8 cellular contexts compared by ENCODE assay signal in genomic region chr1:30823969-30824735, GRCh38.
A peak's percentile ranks its signal among the peaks of the same experiment; 100 is the strongest.
DNase-seq lines count a peak whose midpoint lies in the region; ATAC-seq lines count a peak whose summit lies in the region.

No MANE protein-coding gene starts in this region.

- no peaks in the 10 kb centered on the region for H3K9me3 Mint-ChIP-seq in dendritic cell treated with granulocyte-macrophage colony-stimulating factor and Interleukin-4, amounts not matched to agents 40 ng/mL and 50 ng/mL, for 4 days

- intact Hi-C loops in dendritic cell treated with granulocyte-macrophage colony-stimulating factor and Interleukin-4, amounts not matched to agents 40 ng/mL and 50 ng/mL, for 4 days (cut with micrococcal nuclease): loop anchor here (5.0 kb wide), 1 partner anchor 33 kb away; no protein-coding TSS in a partner anchor

- DNase-seq in Ammon's horn (ENCODE audit: low spot score) (peak; percentile 98), NCI-H748 (lab: John Stamatoyannopoulos, UW; ENCODE audit: unreplicated experiment) (peak; percentile 94), left kidney (ENCODE audit: low read depth, low spot score) (peak; percentile 98)
- peak; percentile 26 to 41 for DNase-seq in activated CD4-positive, alpha-beta T cell treated with anti-CD3 and anti-CD28 coated beads, Interleukin-2, amount 50 U/mL, for 24 hours (ENCODE audit: low read depth in 1 of 2, low spot score in 1 of 2)
- peak; percentile 61 for DNase-seq in stimulated activated CD4-positive, alpha-beta T cell treated with anti-CD3 and anti-CD28 coated beads, Interleukin-1b, Interleukin-23, amount 100 ng/mL, for 48 hours

- H3K4me1 Mint-ChIP-seq in dendritic cell treated with granulocyte-macrophage colony-stimulating factor and Interleukin-4, amounts not matched to agents 40 ng/mL and 50 ng/mL, for 4 days (ENCODE audit: low read depth): peaks cover 43% of the 10 kb centered on the region

- peaks cover 76% of the 10 kb centered on the region for H3K27me3 Mint-ChIP-seq in dendritic cell treated with granulocyte-macrophage colony-stimulating factor and Interleukin-4, amounts not matched to agents 40 ng/mL and 50 ng/mL, for 4 days

- H3K27ac Mint-ChIP-seq in dendritic cell treated with granulocyte-macrophage colony-stimulating factor and Interleukin-4, amounts not matched to agents 40 ng/mL and 50 ng/mL, for 4 days: peak overlapping the region; percentile 84

- ATAC-seq in GM19397 (IDR thresholded peaks at IDR 0.05; ENCODE audit: unreplicated experiment) (peak; percentile 89), HG03521 (IDR thresholded peaks at IDR 0.05; ENCODE audit: unreplicated experiment) (peak; percentile 94)

- no peaks in the 10 kb centered on the region for H3K36me3 Mint-ChIP-seq in dendritic cell treated with granulocyte-macrophage colony-stimulating factor and Interleukin-4, amounts not matched to agents 40 ng/mL and 50 ng/mL, for 4 days (ENCODE audit: low read depth)

- H3K4me3 Mint-ChIP-seq in dendritic cell treated with granulocyte-macrophage colony-stimulating factor and Interleukin-4, amounts not matched to agents 40 ng/mL and 50 ng/mL, for 4 days: peak overlapping the region; percentile 78

Comparison
In these comparisons a context has a peak if more than half of its experiments do, and no peak if none do; other contexts are left out.
1. Peak in every context shown above with its lines: DNase-seq and ATAC-seq.
2. DNase-seq: peak in every context shown above with its lines; median percentile 98 in Ammon's horn; 98 in left kidney; 94 in NCI-H748; 61 in stimulated activated CD4-positive, alpha-beta T cell treated with anti-CD3 and anti-CD28 coated beads, Interleukin-1b, Interleukin-23, amount 100 ng/mL, for 48 hours; 34 in activated CD4-positive, alpha-beta T cell treated with anti-CD3 and anti-CD28 coated beads, Interleukin-2, amount 50 U/mL, for 24 hours.